Comparison of ENCODE assay signal across 18 cellular contexts in the genomic region with DNA sequence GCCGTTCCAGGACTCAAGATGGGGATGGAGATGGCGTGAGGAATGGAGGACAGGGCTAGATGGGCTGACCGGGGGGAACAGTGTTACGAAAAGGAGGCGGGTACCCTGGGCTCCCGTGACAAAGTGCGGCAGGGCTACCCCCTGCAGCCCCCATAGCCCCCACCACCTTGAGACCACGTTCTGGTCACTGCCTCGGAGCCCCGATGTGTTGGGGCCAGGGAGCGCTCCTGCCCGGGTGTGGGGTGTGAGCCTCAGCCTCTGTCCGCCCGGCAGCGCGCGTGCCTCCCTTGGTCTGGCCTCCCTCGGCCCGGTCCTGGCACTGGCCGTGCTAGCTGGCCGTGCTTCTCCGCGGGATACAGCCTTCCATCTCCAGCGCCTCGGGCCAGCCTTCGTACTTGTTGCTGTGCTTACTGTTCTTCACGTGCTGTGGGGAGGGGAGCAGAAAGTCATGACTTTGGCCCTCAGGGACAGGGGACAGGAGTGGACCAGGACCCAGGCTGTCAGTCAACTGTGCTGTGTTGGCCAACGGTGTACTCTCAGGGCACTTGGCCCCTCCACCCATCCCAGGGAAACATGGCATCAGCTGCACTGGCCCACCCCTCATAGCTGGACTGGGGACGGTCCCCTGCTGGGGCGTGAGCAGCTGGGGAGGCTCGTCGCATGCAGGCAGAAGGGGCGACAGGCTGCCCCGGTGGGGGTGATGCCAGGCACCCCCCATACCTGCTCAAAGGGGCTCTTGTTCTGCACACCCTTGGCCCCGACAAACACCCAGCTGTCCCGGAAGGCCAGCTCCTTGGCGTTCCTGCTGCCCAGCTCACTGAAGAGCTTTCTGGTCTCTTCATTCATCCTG.
"Had no signal": no experiment of that assay in that cellular context is flagged by ENCODE, and none has a peak within 500 bp of the region (broad histone marks: within the 10 kb centered on the region; RNA-seq: fewer than 3 reads in every experiment).

No MANE protein-coding gene starts in this region.

- H3K9me3 Mint-ChIP-seq: activated CD4-positive, alpha-beta memory T cell treated with anti-CD3 and anti-CD28 coated beads, Interleukin-2, amount 10 ng/mL, durations not matched to agents 7 days and 5 days; activated T-helper 17 cell treated with anti-CD3 and anti-CD28 coated beads, Interleukin-2, amount 50 U/mL, for 72 hours; stimulated activated effector memory CD8-positive, alpha-beta T cell treated with anti-CD3 and anti-CD28 coated beads, Interleukin-12 subunit alpha, Interleukin-12 subunit beta, amount 100 ng/mL, for 72 hours had no signal

- H3K27me3 Mint-ChIP-seq: activated CD4-positive, alpha-beta memory T cell treated with anti-CD3 and anti-CD28 coated beads, Interleukin-2, amount 10 ng/mL, durations not matched to agents 7 days and 5 days; activated naive CD8-positive, alpha-beta T cell treated with anti-CD3 and anti-CD28 coated beads for 36 hours; activated T-helper 17 cell treated with anti-CD3 and anti-CD28 coated beads, Interleukin-2, amount 50 U/mL, for 72 hours; naive B cell had no signal

- H3K4me3 Mint-ChIP-seq: activated CD4-positive, alpha-beta memory T cell treated with anti-CD3 and anti-CD28 coated beads, Interleukin-2, amount 10 ng/mL, durations not matched to agents 7 days and 5 days; activated naive CD8-positive, alpha-beta T cell treated with anti-CD3 and anti-CD28 coated beads for 36 hours; activated T-helper 17 cell treated with anti-CD3 and anti-CD28 coated beads, Interleukin-2, amount 50 U/mL, for 72 hours; naive B cell; stimulated activated effector memory CD8-positive, alpha-beta T cell treated with anti-CD3 and anti-CD28 coated beads, Interleukin-12 subunit alpha, Interleukin-12 subunit beta, amount 100 ng/mL, for 72 hours had no signal

- H3K4me1 Mint-ChIP-seq: activated T-helper 17 cell treated with anti-CD3 and anti-CD28 coated beads, Interleukin-2, amount 50 U/mL, for 72 hours had no signal

- H3K4me3 ChIP-seq: pancreas, right lobe of liver, stomach, thoracic aorta, upper lobe of right lung had no signal

- H3K4me1 ChIP-seq: pancreas, right lobe of liver, stomach, upper lobe of right lung had no signal

- H3K27me3 ChIP-seq: pancreas, right lobe of liver, stomach, upper lobe of right lung had no signal

- H3K27ac Mint-ChIP-seq: activated CD4-positive, alpha-beta memory T cell treated with anti-CD3 and anti-CD28 coated beads, Interleukin-2, amount 10 ng/mL, durations not matched to agents 7 days and 5 days; activated naive CD8-positive, alpha-beta T cell treated with anti-CD3 and anti-CD28 coated beads for 36 hours; activated T-helper 17 cell treated with anti-CD3 and anti-CD28 coated beads, Interleukin-2, amount 50 U/mL, for 72 hours; naive B cell; stimulated activated effector memory CD8-positive, alpha-beta T cell treated with anti-CD3 and anti-CD28 coated beads, Interleukin-12 subunit alpha, Interleukin-12 subunit beta, amount 100 ng/mL, for 72 hours had no signal

- H3K36me3 ChIP-seq: upper lobe of right lung had no signal

- H3K9me3 ChIP-seq: pancreas, right lobe of liver, thoracic aorta, upper lobe of right lung had no signal

- DNase-seq: activated CD4-positive, alpha-beta memory T cell treated with anti-CD3 and anti-CD28 coated beads, Interleukin-2, amount 10 ng/mL, durations not matched to agents 7 days and 5 days; activated CD4-positive, alpha-beta T cell treated with anti-CD3 and anti-CD28 coated beads for 48 hours; activated CD4-positive, CD25-positive, alpha-beta regulatory T cell; activated naive CD4-positive, alpha-beta T cell; activated naive CD8-positive, alpha-beta T cell treated with anti-CD3 and anti-CD28 coated beads for 36 hours; activated T-cell treated with anti-CD3 and anti-CD28 coated beads, Interleukin-2, amount 50 U/mL, for 1 hour; naive B cell; right lobe of liver; small intestine; stimulated activated CD4-positive, alpha-beta T cell treated with anti-CD3 and anti-CD28 coated beads, Interleukin-4, amount 100 ng/mL, for 24 hours; stomach; T-helper 9 cell; upper lobe of right lung had no signal

- ATAC-seq: activated T-helper 17 cell treated with anti-CD3 and anti-CD28 coated beads, Interleukin-2, amount 50 U/mL, for 72 hours; left lobe of liver; stimulated activated effector memory CD8-positive, alpha-beta T cell treated with anti-CD3 and anti-CD28 coated beads, Interleukin-12 subunit alpha, Interleukin-12 subunit beta, amount 100 ng/mL, for 72 hours had no signal
